8 cellular contexts compared by ENCODE assay signal in genomic region chr6:19804362-19805145, GRCh38. TPM values are rescaled to one million over a fixed set of nuclear protein-coding genes. Genes with fewer than 3 reads are reported as not detected.
A peak's percentile ranks its signal among the peaks of the same experiment; 100 is the strongest.
DNase-seq lines count a peak whose midpoint lies in the region; ATAC-seq and TF ChIP-seq lines count a peak whose summit lies in the region.

No MANE protein-coding gene starts in this region.

- intact Hi-C loops in lower lobe of right lung (cut with DNase I) = no loop called here

- H3K4me1 ChIP-seq in endocrine pancreas (ENCODE audit: control insufficient read depth, insufficient read depth, low read length) = no peaks in the 10 kb centered on the region
- H3K4me1 ChIP-seq in lower lobe of right lung = peaks cover 7% of the 10 kb centered on the region

- peak overlapping the region; percentile 95 for H3K27ac ChIP-seq in lower lobe of right lung

- DNase-seq in AG08396 (ENCODE audit: low spot score) (peak; percentile 94), NCI-H2196 treated with DMSO at 0.1 percent for 48 hours (lab: John Stamatoyannopoulos, UW; ENCODE audit: unreplicated experiment) (peak; percentile 92), lower lobe of right lung (peak; percentile 95)
- peak; percentile 4 to 43 for DNase-seq in activated CD4-positive, alpha-beta T cell treated with anti-CD3 and anti-CD28 coated beads, Interleukin-2, amount 50 U/mL, for 24 hours (ENCODE audit: low read depth in 1 of 2, low spot score in 1 of 2)
- DNase-seq in stimulated activated CD4-positive, alpha-beta T cell treated with anti-CD3 and anti-CD28 coated beads, Interleukin-4, amount 100 ng/mL, for 48 hours (ENCODE audit: low read depth in 2 of 2) = peak; percentile 69 to 71

- no peak for TF ChIP-seq CTCF in lower lobe of right lung (IDR thresholded peaks at IDR 0.05)

- H3K27me3 ChIP-seq in endocrine pancreas (ENCODE audit: control insufficient read depth, insufficient read depth, low read length) (no peaks in the 10 kb centered on the region), lower lobe of right lung (ENCODE audit: low read depth) (no peaks in the 10 kb centered on the region)

- H3K9ac ChIP-seq in endocrine pancreas (ENCODE audit: control insufficient read depth, insufficient read depth, low read length) = peak overlapping the region; percentile 22

- no peaks in the 10 kb centered on the region for H3K9me3 ChIP-seq in endocrine pancreas (ENCODE audit: control insufficient read depth, low read length)
- no peaks in the 10 kb centered on the region for H3K9me3 ChIP-seq in lower lobe of right lung

- H3K4me3 ChIP-seq in endocrine pancreas (ENCODE audit: control insufficient read depth, insufficient read depth, low read length) (peak overlapping the region; percentile 80), lower lobe of right lung (peak overlapping the region; percentile 60)

- ATAC-seq in GM18909 (IDR thresholded peaks at IDR 0.05; ENCODE audit: poor library complexity, unreplicated experiment) (peak; percentile 99), HG03139 (IDR thresholded peaks at IDR 0.05; ENCODE audit: unreplicated experiment) (peak; percentile 99), lower lobe of right lung (peak; percentile 98 to 99)

- H3K36me3 ChIP-seq in endocrine pancreas (ENCODE audit: control insufficient read depth, insufficient read depth, low read length) (no peaks in the 10 kb centered on the region), lower lobe of right lung (no peaks in the 10 kb centered on the region)

RNA-seq across cellular contexts. Expression of gene ID4, which starts 32.6 kb away (rescaled TPM):
- total RNA-seq in lower lobe of right lung = 27.8 TPM

Comparison
In these comparisons a context has a peak if more than half of its experiments do, and no peak if none do; other contexts are left out.
1. Peak in every context shown above with its lines: DNase-seq, ATAC-seq, H3K4me3 ChIP-seq and H3K27ac ChIP-seq.
2. DNase-seq: peak in every context shown above with its lines; median percentile 95 in lower lobe of right lung; 94 in AG08396; 92 in NCI-H2196 treated with DMSO at 0.1 percent for 48 hours; 70 in stimulated activated CD4-positive, alpha-beta T cell treated with anti-CD3 and anti-CD28 coated beads, Interleukin-4, amount 100 ng/mL, for 48 hours; 24 in activated CD4-positive, alpha-beta T cell treated with anti-CD3 and anti-CD28 coated beads, Interleukin-2, amount 50 U/mL, for 24 hours.